ENCODE assay signal across 25 cellular contexts in genomic region chr5:124796495-124796894, GRCh38.
DNase-seq lines count a peak whose midpoint lies in the region; ATAC-seq and TF ChIP-seq lines count a peak whose summit lies in the region.
"Had no signal": no experiment of that assay in that cellular context is flagged by ENCODE, and none has a peak within 500 bp of the region (broad histone marks: within the 10 kb centered on the region; RNA-seq: fewer than 3 reads in every experiment).

No MANE protein-coding gene starts in this region.

- peak; percentile 48 for ATAC-seq in GM18868 (IDR thresholded peaks at IDR 0.05; ENCODE audit: unreplicated experiment)
- peak; percentile 63 for ATAC-seq in HG02610 (IDR thresholded peaks at IDR 0.05; ENCODE audit: unreplicated experiment)
- peak; percentile 55 for ATAC-seq in HG03442 (IDR thresholded peaks at IDR 0.05; ENCODE audit: unreplicated experiment)
- no peak for ATAC-seq in GM21423 (IDR thresholded peaks at IDR 0.05; ENCODE audit: unreplicated experiment)
- ATAC-seq in HG03439 (IDR thresholded peaks at IDR 0.05; ENCODE audit: unreplicated experiment): no peak
- ATAC-seq in activated CD4-positive, CD25-positive, alpha-beta regulatory T cell treated with anti-CD3 and anti-CD28 coated beads, Interleukin-2, amount 50 U/mL, for 24 hours: no peak
- ATAC-seq: esophagus mucosa, psoas muscle had no signal

- no peak for TF ChIP-seq CTCF in GM06990 (IDR thresholded peaks at IDR 0.05; ENCODE audit: insufficient read depth, low read length, poor library complexity, severe bottlenecking)

- no peaks in the 10 kb centered on the region for H3K36me3 ChIP-seq in GM06990 (ENCODE audit: control insufficient read depth, insufficient read depth, low read length)
- H3K36me3 ChIP-seq: ascending aorta, BLaER1, suprapubic skin had no signal

- no peaks in the 10 kb centered on the region for H3K27me3 ChIP-seq in GM06990 (replicated peaks; ENCODE audit: control insufficient read depth, insufficient read depth, low read length)
- H3K27me3 ChIP-seq: ascending aorta, BLaER1, suprapubic skin had no signal

- DNase-seq in GM06990 (ENCODE audit: extremely low read depth, insufficient read length) (peak; percentile 10), NCI-H69 (lab: John Stamatoyannopoulos, UW) (no peak)
- DNase-seq: activated CD4-positive, alpha-beta memory T cell treated with anti-CD3 and anti-CD28 coated beads, Interleukin-2, amount 10 ng/mL, durations not matched to agents 7 days and 5 days; activated naive CD4-positive, alpha-beta T cell treated with anti-CD3 and anti-CD28 coated beads for 36 hours; activated T-cell treated with anti-CD3 and anti-CD28 coated beads, Interleukin-2, amount 50 U/mL, for 1 hour; effector CD4-positive, alpha-beta T cell; H9; left cardiac atrium; MM.1S; NCI-H2081; psoas muscle; SHP77; stimulated activated CD4-positive, alpha-beta T cell treated with anti-CD3 and anti-CD28 coated beads, Interleukin-4, amount 100 ng/mL, for 24 hours; T-helper 1 cell had no signal

- H3K4me3 ChIP-seq in GM06990 (replicated peaks; ENCODE audit: low read depth, low read length): no peak overlapping the region
- H3K4me3 ChIP-seq: ascending aorta, BLaER1, psoas muscle, smooth muscle cell, suprapubic skin had no signal

Comparison
In these comparisons a context has a peak if more than half of its experiments do, and no peak if none do; other contexts are left out.
1. ATAC-seq: peak in GM18868 (single experiment), HG02610 (single experiment) and HG03442 (single experiment); none in GM21423 (single experiment), HG03439 (single experiment) and activated CD4-positive, CD25-positive, alpha-beta regulatory T cell treated with anti-CD3 and anti-CD28 coated beads, Interleukin-2, amount 50 U/mL, for 24 hours (0 of 2).